15 cellular contexts compared by ENCODE assay signal in the genomic region with DNA sequence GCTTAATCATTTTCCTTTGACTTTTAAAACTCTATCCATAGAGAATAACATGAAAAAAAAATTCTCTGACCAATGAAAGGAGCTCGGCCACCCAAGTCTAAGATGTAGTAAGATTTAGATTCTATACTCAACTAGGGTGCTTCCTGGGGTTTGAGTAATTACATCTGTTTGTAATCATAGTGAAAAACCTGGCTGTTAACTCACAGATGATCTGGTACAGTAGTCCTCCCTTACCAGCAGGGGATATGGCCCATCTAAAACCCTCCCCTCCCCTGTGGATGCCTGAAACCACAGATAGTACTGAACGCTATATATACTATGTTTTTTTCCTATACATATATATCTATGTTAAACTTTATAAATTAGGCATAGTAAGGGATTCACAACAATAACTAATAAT.
A peak's percentile ranks its signal among the peaks of the same experiment; 100 is the strongest.
DNase-seq lines count a peak whose midpoint lies in the region; ATAC-seq and TF ChIP-seq lines count a peak whose summit lies in the region.
"Had no signal": no experiment of that assay in that cellular context is flagged by ENCODE, and none has a peak within 500 bp of the region (broad histone marks: within the 10 kb centered on the region; RNA-seq: fewer than 3 reads in every experiment).

No MANE protein-coding gene starts in this region.

- H3K27ac ChIP-seq in Panc1 (ENCODE audit: low read length): peak overlapping the region; percentile 70
- H3K27ac ChIP-seq in epithelial cell of prostate: peak overlapping the region; percentile 63
- peak overlapping the region; percentile 29 to 71 for H3K27ac ChIP-seq in tibial artery
- H3K27ac ChIP-seq: C4-2B, HL-60 had no signal

- TF ChIP-seq CTCF in Panc1 (IDR thresholded peaks at IDR 0.05): no peak
- no peak for TF ChIP-seq CTCF in tibial artery (IDR thresholded peaks at IDR 0.05)

- H3K4me1 ChIP-seq in Panc1 (ENCODE audit: control insufficient read depth, insufficient read depth, low read length): peaks cover 11% of the 10 kb centered on the region
- H3K4me1 ChIP-seq in tibial artery: peaks cover 0 to 74% (median 36%) of the 10 kb centered on the region in 4 donors

- in situ Hi-C loops in Panc1 (cut with HindIII; ENCODE audit: low pct_unique_long_range_greater_than_20kb, low sequenced_read_pairs): no loop called here

- H3K27me3 ChIP-seq in Panc1 (ENCODE audit: control insufficient read depth, insufficient read depth, low read length): no peaks in the 10 kb centered on the region
- no peaks in the 10 kb centered on the region for H3K27me3 ChIP-seq in tibial artery

- CTCF ChIA-PET in Panc1 (lab: Charles Lee): no interaction called here

- DNase-seq in H4 (ENCODE audit: low spot score): peak; percentile 15
- no peak for DNase-seq in Panc1 (ENCODE audit: low read depth, low spot score)
- no peak for DNase-seq in epithelial cell of prostate (ENCODE audit: low read depth, low spot score)
- DNase-seq in tibial artery: no peak
- DNase-seq in NCI-H1930 (lab: John Stamatoyannopoulos, UW): no peak
- DNase-seq in stimulated activated CD4-positive, alpha-beta T cell treated with anti-CD3 and anti-CD28 coated beads, Interleukin-12 subunit alpha, Interleukin-12 subunit beta, amount 100 ng/mL, for 4 hours: no peak
- DNase-seq: activated CD4-positive, alpha-beta T cell treated with anti-CD3 and anti-CD28 coated beads, Interleukin-2, amount 10 ng/mL, durations not matched to agents 24 days and 14 days; activated T-cell treated with anti-CD3 and anti-CD28 coated beads for 4 hours; caudate nucleus; DMS79 treated with DMSO at 0.1 percent for 48 hours; effector memory CD4-positive, alpha-beta T cell; SHP77 had no signal

- H3K4me3 ChIP-seq in Panc1 (ENCODE audit: low read depth in 2 of 2, low read length in 2 of 2) (no peak overlapping the region), tibial artery (no peak overlapping the region)

- no TSS peak for BruUV-seq in Panc1 (replicated peaks; lab: Mats Ljungman, UMichigan)

- ATAC-seq in Panc1 (no peak), GM18867 (IDR thresholded peaks at IDR 0.05; ENCODE audit: unreplicated experiment) (no peak)

- H3K9me3 ChIP-seq in Panc1 (ENCODE audit: control insufficient read depth, insufficient read depth, low read depth, low read length) (no peaks in the 10 kb centered on the region; the same call in 1 of the 2 replicates), tibial artery (no peaks in the 10 kb centered on the region)

- no peaks in the 10 kb centered on the region for H3K36me3 ChIP-seq in Panc1 (ENCODE audit: control insufficient read depth, insufficient read depth, low read length)
- H3K36me3 ChIP-seq in tibial artery: no peaks in the 10 kb centered on the region

- POLR2A ChIA-PET in Panc1 (lab: Charles Lee): no interaction called here

- intact Hi-C loops in Panc1 (cut with micrococcal nuclease; ENCODE audit: unreplicated experiment) (no loop called here), tibial artery (cut with DNase I; ENCODE audit: low total_unique reads) (no loop called here)
